Comparison of ENCODE assay signal across 15 cellular contexts in genomic region chr9:91199739-91200497, GRCh38.
DNase-seq lines count a peak whose midpoint lies in the region; ATAC-seq and TF ChIP-seq lines count a peak whose summit lies in the region.
"Had no signal": no experiment of that assay in that cellular context is flagged by ENCODE, and none has a peak within 500 bp of the region (broad histone marks: within the 10 kb centered on the region; RNA-seq: fewer than 3 reads in every experiment).

No MANE protein-coding gene starts in this region.

- no peaks in the 10 kb centered on the region for H3K27me3 Mint-ChIP-seq in MCF 10A (ENCODE audit: insufficient read depth, unreplicated experiment)
- H3K27me3 Mint-ChIP-seq: activated B cell treated with CpG ODN at 0.5 μM for 24 hours had no signal

- H3K79me2 ChIP-seq in mammary epithelial cell (ENCODE audit: insufficient read depth, low read length) = no peaks in the 10 kb centered on the region

- peaks cover 16% of the 10 kb centered on the region for H3K9me3 Mint-ChIP-seq in MCF 10A (ENCODE audit: unreplicated experiment)

- H3K36me3 ChIP-seq in mammary epithelial cell (ENCODE audit: insufficient read depth, low read length) (no peaks in the 10 kb centered on the region), thymus (ENCODE audit: control insufficient read depth, insufficient read depth) (no peaks in the 10 kb centered on the region)

- peaks cover 29% of the 10 kb centered on the region for H3K4me1 Mint-ChIP-seq in MCF 10A (ENCODE audit: insufficient read depth, unreplicated experiment)

- no peaks in the 10 kb centered on the region for H3K36me3 Mint-ChIP-seq in MCF 10A (ENCODE audit: insufficient read depth, unreplicated experiment)

- H3K27ac ChIP-seq in mammary epithelial cell (ENCODE audit: insufficient read depth, low read depth, low read length) (no peak overlapping the region), thymus (ENCODE audit: low read depth) (peak overlapping the region; percentile 31)
- H3K27ac ChIP-seq: SK-N-MC had no signal

- dilution Hi-C loops in mammary epithelial cell (cut with HindIII; ENCODE audit: low sequenced_read_pairs) = no loop called here

- no peaks in the 10 kb centered on the region for H4K20me1 ChIP-seq in mammary epithelial cell (ENCODE audit: insufficient read depth, low read length)

- H3K27me3 ChIP-seq in mammary epithelial cell (ENCODE audit: insufficient read depth, low read length) (no peaks in the 10 kb centered on the region), thymus (ENCODE audit: control insufficient read depth, insufficient read depth) (no peaks in the 10 kb centered on the region)

- in situ Hi-C loops in mammary epithelial cell (cut with MboI; ENCODE audit: low sequenced_read_pairs in 2 of 2) = no loop called here

- no peak for TF ChIP-seq CTCF in MCF 10A (IDR thresholded peaks at IDR 0.05; ENCODE audit: unreplicated experiment)
- TF ChIP-seq CTCF in mammary epithelial cell (conservative IDR thresholded peaks at IDR 0.05 in 1 of 2, IDR thresholded peaks at IDR 0.05 in 1 of 2; ENCODE audit: extremely low read depth in 1 of 2, insufficient read depth in 1 of 2, low read depth in 1 of 2, low read length in 2 of 2) = no peak
- TF ChIP-seq CTCF in fibroblast of the aortic adventitia (IDR thresholded peaks at IDR 0.05; ENCODE audit: insufficient read depth, low read length) = no peak

- no peak overlapping the region for H2AFZ ChIP-seq in mammary epithelial cell (ENCODE audit: low read depth, low read length)
- H2AFZ ChIP-seq: GM23338 had no signal

- H3K4me3 Mint-ChIP-seq in MCF 10A (ENCODE audit: unreplicated experiment) = no peak overlapping the region
- H3K4me3 Mint-ChIP-seq: activated B cell treated with CpG ODN at 0.5 μM for 24 hours; activated T-cell treated with anti-CD3 and anti-CD28 coated beads, Interleukin-2, amount 50 U/mL, for 4 hours; GM23338 had no signal

- H3K9me3 ChIP-seq in mammary epithelial cell (replicated peaks; ENCODE audit: insufficient read depth, low read length) = no peaks in the 10 kb centered on the region
- no peaks in the 10 kb centered on the region for H3K9me3 ChIP-seq in thymus (ENCODE audit: control insufficient read depth)

- POLR2A ChIA-PET in MCF 10A (lab: Yijun Ruan, JAX) = interaction anchor here (0.7 to 12.1 kb wide), 14 partner anchors 7 to 228 kb away, joined by 3 to 110 read pairs (median 6); partner anchors contain the start of genes AUH and NFIL3

- H3K27ac Mint-ChIP-seq in MCF 10A (ENCODE audit: low read depth, unreplicated experiment) = peak overlapping the region; percentile 12
- H3K27ac Mint-ChIP-seq: activated B cell treated with CpG ODN at 0.5 μM for 24 hours, GM23338 had no signal

- H3K4me3 ChIP-seq in mammary epithelial cell (replicated peaks in 1 of 3; ENCODE audit: insufficient read depth in 1 of 3, low read depth in 2 of 3, low read length in 3 of 3) (no peak overlapping the region), fibroblast of the aortic adventitia (ENCODE audit: low read depth, low read length) (no peak overlapping the region), thymus (ENCODE audit: low read length) (no peak overlapping the region)
- H3K4me3 ChIP-seq: GM23338, SK-N-MC had no signal

- no peak overlapping the region for H3K4me2 ChIP-seq in mammary epithelial cell (ENCODE audit: insufficient read depth, low read depth, low read length)
- H3K4me2 ChIP-seq: GM23338 had no signal

- DNase-seq in MCF 10A (ENCODE audit: unreplicated experiment) (no peak), mammary epithelial cell (no peak), SKM-1 (lab: John Stamatoyannopoulos, UW; ENCODE audit: unreplicated experiment) (peak; percentile 35), fibroblast of the aortic adventitia (ENCODE audit: low read depth) (peak; percentile 33), NCI-H345 treated with DMSO at 0.1 percent for 48 hours (lab: John Stamatoyannopoulos, UW; ENCODE audit: unreplicated experiment) (no peak), NCI-H1417 treated with DMSO at 0.1 percent for 48 hours (lab: John Stamatoyannopoulos, UW) (no peak)
- DNase-seq: activated B cell treated with CpG ODN at 0.5 μM for 24 hours; activated T-cell treated with anti-CD3 and anti-CD28 coated beads, Interleukin-2, amount 50 U/mL, for 4 hours; NCI-H1105 treated with DMSO at 0.1 percent for 48 hours; NCI-H226; stimulated activated naive CD4-positive, alpha-beta T cell had no signal

- H3K9ac ChIP-seq in mammary epithelial cell (ENCODE audit: insufficient read depth, low read length) = no peak overlapping the region

- ATAC-seq in HG03175 (IDR thresholded peaks at IDR 0.05; ENCODE audit: unreplicated experiment) = no peak
- ATAC-seq: GM23338 had no signal

- intact Hi-C loops in MCF 10A (cut with micrococcal nuclease) (loop anchor here (5.0 to 10.0 kb wide), 2 partner anchors 222 to 285 kb away; partner anchors contain the start of gene NFIL3), mammary epithelial cell (cut with micrococcal nuclease) (loop anchor here (5.0 to 10.0 kb wide), 3 partner anchors 75 to 283 kb away; partner anchors contain the start of gene NFIL3)

- 94% methylated on average over 1 of the region's 1 CpG for WGBS in mammary epithelial cell (ENCODE audit: low coverage, missing lambda C conversion rate)
- WGBS in thymus = 98% methylated on average over 1 of the region's 1 CpG

- BruUV-seq in MCF 10A (replicated peaks; lab: Mats Ljungman, UMichigan) = no TSS peak
- no TSS peak for BruUV-seq in mammary epithelial cell (replicated peaks; lab: Mats Ljungman, UMichigan)

- peaks cover 29% of the 10 kb centered on the region for H3K4me1 ChIP-seq in mammary epithelial cell (ENCODE audit: insufficient read depth, low read length)
- no peaks in the 10 kb centered on the region for H3K4me1 ChIP-seq in thymus (ENCODE audit: control insufficient read depth, insufficient read depth, low read length)

- CTCF ChIA-PET in MCF 10A (lab: Yijun Ruan, JAX) = interaction anchor here (0.8 to 3.6 kb wide), 8 partner anchors 110 to 285 kb away, joined by 3 to 14 read pairs (median 4); no protein-coding TSS in a partner anchor
- CTCF ChIA-PET in mammary epithelial cell (lab: Charles Lee; ENCODE audit: low non-redundant PET) = interaction anchor here (0.6 kb wide), 1 partner anchor 226 kb away, joined by 4 read pairs; no protein-coding TSS in a partner anchor

Comparison
In these comparisons a context has a peak if more than half of its experiments do, and no peak if none do; other contexts are left out.
1. DNase-seq: peak in SKM-1 (single experiment) and fibroblast of the aortic adventitia (single experiment); none in MCF 10A (single experiment), mammary epithelial cell (single experiment), NCI-H345 treated with DMSO at 0.1 percent for 48 hours (single experiment) and NCI-H1417 treated with DMSO at 0.1 percent for 48 hours (single experiment).